14 cellular contexts compared by ENCODE assay signal in the genomic region with DNA sequence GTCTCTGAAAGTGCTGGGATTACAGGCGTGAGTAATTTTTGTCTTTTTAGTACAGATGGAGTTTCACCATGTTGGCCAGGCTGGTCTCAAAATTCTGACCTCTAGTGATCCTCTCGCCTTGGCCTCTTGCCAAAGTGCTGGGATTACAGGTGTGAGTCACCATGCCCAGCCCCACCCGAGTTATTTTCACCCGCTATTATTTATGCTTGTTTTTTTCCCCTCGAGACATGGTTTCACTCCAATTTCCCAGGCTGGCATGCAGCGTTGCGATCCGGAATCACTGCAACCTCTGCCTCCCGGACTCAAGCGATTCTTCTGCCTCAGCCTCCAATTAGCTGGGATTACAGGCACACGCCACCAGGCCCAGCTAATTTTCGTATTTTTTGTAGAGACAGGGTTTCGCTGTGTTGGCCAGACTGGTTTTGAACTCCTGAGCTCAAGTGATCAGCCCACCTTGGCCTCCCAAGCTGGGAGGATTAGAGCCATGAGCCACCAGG. TPM values are rescaled to one million over a fixed set of nuclear protein-coding genes. Genes with fewer than 3 reads are reported as not detected.
DNase-seq lines count a peak whose midpoint lies in the region; ATAC-seq and TF ChIP-seq lines count a peak whose summit lies in the region.
"Had no signal": no experiment of that assay in that cellular context is flagged by ENCODE, and none has a peak within 500 bp of the region (broad histone marks: within the 10 kb centered on the region; RNA-seq: fewer than 3 reads in every experiment).

No MANE protein-coding gene starts in this region.

- H3K9me3 Mint-ChIP-seq in Calu3 (ENCODE audit: low read depth, unreplicated experiment), result no peaks in the 10 kb centered on the region
- H3K9me3 Mint-ChIP-seq: activated naive CD4-positive, alpha-beta T cell treated with anti-CD3 and anti-CD28 coated beads, Interleukin-2, amount 50 U/mL, for 24 hours; CD4-positive, alpha-beta memory T cell had no signal

- H3K27me3 Mint-ChIP-seq in Calu3 (ENCODE audit: unreplicated experiment), result no peaks in the 10 kb centered on the region
- H3K27me3 Mint-ChIP-seq: activated naive CD4-positive, alpha-beta T cell treated with anti-CD3 and anti-CD28 coated beads, Interleukin-2, amount 50 U/mL, for 24 hours; CD4-positive, alpha-beta memory T cell had no signal

- peaks cover 28% of the 10 kb centered on the region for H3K4me1 Mint-ChIP-seq in Calu3 (ENCODE audit: low read depth, unreplicated experiment)
- H3K4me1 Mint-ChIP-seq: CD4-positive, alpha-beta memory T cell had no signal

- no peaks in the 10 kb centered on the region for H3K4me1 ChIP-seq in SJCRH30
- H3K4me1 ChIP-seq: suprapubic skin had no signal

- BruUV-seq in Calu3 (replicated peaks; lab: Mats Ljungman, UMichigan), result no TSS peak

- in situ Hi-C loops in ACHN (cut with HindIII; ENCODE audit: low pct_ligation_motif_present, low pct_unique_long_range_greater_than_20kb, low sequenced_read_pairs), result no loop called here

- H3K4me3 Mint-ChIP-seq in Calu3 (ENCODE audit: low read depth, unreplicated experiment), result peak overlapping the region; percentile 17
- H3K4me3 Mint-ChIP-seq: activated naive CD4-positive, alpha-beta T cell treated with anti-CD3 and anti-CD28 coated beads, Interleukin-2, amount 50 U/mL, for 24 hours had no signal

- H3K9me3 ChIP-seq in SJCRH30 (replicated peaks), result no peaks in the 10 kb centered on the region
- H3K9me3 ChIP-seq: sigmoid colon, suprapubic skin had no signal

- H3K36me3 Mint-ChIP-seq in Calu3 (ENCODE audit: insufficient read depth, unreplicated experiment), result peaks cover 72% of the 10 kb centered on the region

- intact Hi-C loops in Calu3 (cut with micrococcal nuclease; ENCODE audit: unreplicated experiment), result no loop called here
- intact Hi-C loops in left colon (cut with DNase I, micrococcal nuclease), result no loop called here

- no peak overlapping the region for H3K27ac ChIP-seq in SJCRH30
- H3K27ac ChIP-seq: sigmoid colon, suprapubic skin had no signal

- DNase-seq in Calu3, result peak; percentile 81
- DNase-seq in HT-29 (ENCODE audit: low spot score), result peak; percentile 94
- peak; percentile 41 to 53 for DNase-seq in SJCRH30
- DNase-seq in left colon, result peak in 1 of 2 donors; percentile 57
- DNase-seq in epidermal melanocyte (ENCODE audit: insufficient read length, low spot score), result no peak
- no peak for DNase-seq in effector CD8-positive, alpha-beta T cell (lab: John Stamatoyannopoulos, UW)
- no peak for DNase-seq in ACHN
- DNase-seq: activated CD8-positive, alpha-beta memory T cell treated with anti-CD3 and anti-CD28 coated beads for 24 hours; CD4-positive, alpha-beta memory T cell; NCI-H1092; sigmoid colon had no signal

- no peak overlapping the region for H3K4me3 ChIP-seq in SJCRH30
- H3K4me3 ChIP-seq: sigmoid colon, suprapubic skin had no signal

- H3K36me3 ChIP-seq in SJCRH30, result peaks cover 27% of the 10 kb centered on the region

- H3K27me3 ChIP-seq in SJCRH30, result no peaks in the 10 kb centered on the region
- H3K27me3 ChIP-seq: sigmoid colon, suprapubic skin had no signal

- no peak for TF ChIP-seq CTCF in Calu3 (IDR thresholded peaks at IDR 0.05; ENCODE audit: unreplicated experiment)

- peak overlapping the region; percentile 45 for H3K27ac Mint-ChIP-seq in Calu3 (ENCODE audit: unreplicated experiment)
- H3K27ac Mint-ChIP-seq: CD4-positive, alpha-beta memory T cell had no signal

- ATAC-seq in left colon, result peak; percentile 54
- ATAC-seq in GM21381 (IDR thresholded peaks at IDR 0.05; ENCODE audit: unreplicated experiment), result no peak

- CTCF ChIA-PET in Calu3 (lab: Charles Lee), result interaction anchor here (0.6 to 1.6 kb wide), 10 partner anchors 11 to 573 kb away, joined by 3 to 4 read pairs (median 3); no protein-coding TSS in a partner anchor

RNA-seq across cellular contexts. Expression of a gene that starts 9.2 kb away (rescaled TPM):
- 3,443 and 3,829 TPM in 2 replicates for total RNA-seq in Calu3 (2022)
- 2,011 and 2,221 TPM in 2 replicates for total RNA-seq in HT-29 (2014; rRNA removed; shearing (Covaris generic))
- total RNA-seq in SJCRH30 (2014; rRNA removed; shearing (Covaris generic)), result 2,556 and 2,769 TPM in 2 replicates
- total RNA-seq in left colon, result 100 to 1,000 TPM; 836 to 861 TPM

RNA-seq across cellular contexts. Expression of a gene that starts 19.2 kb away (rescaled TPM):
- total RNA-seq in Calu3 (2022), result 77.8 and 78.9 TPM in 2 replicates
- total RNA-seq in HT-29 (2014; rRNA removed; shearing (Covaris generic)), result 28.7 and 33.9 TPM in 2 replicates
- 10.6 and 12.3 TPM in 2 replicates for total RNA-seq in SJCRH30 (2014; rRNA removed; shearing (Covaris generic))
- total RNA-seq in left colon, result 10 to 100 TPM; 19.0 to 21.0 TPM

RNA-seq across cellular contexts. Expression of a gene that starts 25.5 kb away (rescaled TPM):
- total RNA-seq in Calu3 (2022) (479 and 558 TPM in 2 replicates), left colon (100 to 1,000 TPM; 245 to 318 TPM)
- 266 and 279 TPM in 2 replicates for total RNA-seq in HT-29 (2014; rRNA removed; shearing (Covaris generic))
- total RNA-seq in SJCRH30 (2014; rRNA removed; shearing (Covaris generic)), result 36.7 and 38.8 TPM in 2 replicates

RNA-seq across cellular contexts. Expression of a gene that starts 45.0 kb away (rescaled TPM):
- 101 and 120 TPM in 2 replicates for total RNA-seq in Calu3 (2022)
- 39.6 and 62.1 TPM in 2 replicates for total RNA-seq in HT-29 (2014; rRNA removed; shearing (Covaris generic))
- 39.8 and 41.8 TPM in 2 replicates for total RNA-seq in SJCRH30 (2014; rRNA removed; shearing (Covaris generic))
- 10 to 100 TPM; 14.1 to 18.5 TPM for total RNA-seq in left colon

Comparison
In these comparisons a context has a peak if more than half of its experiments do, and no peak if none do; other contexts are left out.
1. DNase-seq: peak in Calu3 (single experiment), HT-29 (single experiment) and SJCRH30 (2 of 2); none in epidermal melanocyte (single experiment), effector CD8-positive, alpha-beta T cell (single experiment) and ACHN (single experiment).